Comparison of ENCODE assay signal across 1 cellular context in genomic region chr20:62913043-62913630, GRCh38.
TF ChIP-seq lines count a peak whose summit lies in the region.

No MANE protein-coding gene starts in this region.

TF ChIP-seq in HepG2, 621 proteins besides CTCF, POLR2A, EP300 and RAD21 (continued from another document and continues in another):
- TF ChIP-seq, protein P1, sequence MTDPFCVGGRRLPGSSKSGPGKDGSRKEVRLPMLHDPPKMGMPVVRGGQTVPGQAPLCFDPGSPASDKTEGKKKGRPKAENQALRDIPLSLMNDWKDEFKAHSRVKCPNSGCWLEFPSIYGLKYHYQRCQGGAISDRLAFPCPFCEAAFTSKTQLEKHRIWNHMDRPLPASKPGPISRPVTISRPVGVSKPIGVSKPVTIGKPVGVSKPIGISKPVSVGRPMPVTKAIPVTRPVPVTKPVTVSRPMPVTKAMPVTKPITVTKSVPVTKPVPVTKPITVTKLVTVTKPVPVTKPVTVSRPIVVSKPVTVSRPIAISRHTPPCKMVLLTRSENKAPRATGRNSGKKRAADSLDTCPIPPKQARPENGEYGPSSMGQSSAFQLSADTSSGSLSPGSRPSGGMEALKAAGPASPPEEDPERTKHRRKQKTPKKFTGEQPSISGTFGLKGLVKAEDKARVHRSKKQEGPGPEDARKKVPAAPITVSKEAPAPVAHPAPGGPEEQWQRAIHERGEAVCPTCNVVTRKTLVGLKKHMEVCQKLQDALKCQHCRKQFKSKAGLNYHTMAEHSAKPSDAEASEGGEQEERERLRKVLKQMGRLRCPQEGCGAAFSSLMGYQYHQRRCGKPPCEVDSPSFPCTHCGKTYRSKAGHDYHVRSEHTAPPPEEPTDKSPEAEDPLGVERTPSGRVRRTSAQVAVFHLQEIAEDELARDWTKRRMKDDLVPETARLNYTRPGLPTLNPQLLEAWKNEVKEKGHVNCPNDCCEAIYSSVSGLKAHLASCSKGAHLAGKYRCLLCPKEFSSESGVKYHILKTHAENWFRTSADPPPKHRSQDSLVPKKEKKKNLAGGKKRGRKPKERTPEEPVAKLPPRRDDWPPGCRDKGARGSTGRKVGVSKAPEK (CRISPR knock-in tag; IDR thresholded peaks at IDR 0.05; ENCODE audit: borderline replicate concordance): no peak
- TF ChIP-seq ZNF704 (CRISPR knock-in tag; IDR thresholded peaks at IDR 0.05; ENCODE audit: borderline replicate concordance) (no peak), REL (CRISPR knock-in tag; conservative IDR thresholded peaks at IDR 0.05) (no peak), ZSCAN5A (CRISPR knock-in tag; IDR thresholded peaks at IDR 0.05; ENCODE audit: borderline replicate concordance) (no peak), GATA4 (IDR thresholded peaks at IDR 0.05; ENCODE audit: borderline replicate concordance, low read depth) (0 out of 2 replicates have a peak, but pooled peaks have one; percentile 33), TSC22D2 (CRISPR knock-in tag; IDR thresholded peaks at IDR 0.05; ENCODE audit: borderline replicate concordance) (no peak), ZNF564 (CRISPR knock-in tag; IDR thresholded peaks at IDR 0.05) (no peak), ARHGAP35 (CRISPR knock-in tag; IDR thresholded peaks at IDR 0.05; ENCODE audit: borderline replicate concordance) (no peak), HIVEP1 (CRISPR knock-in tag; IDR thresholded peaks at IDR 0.05) (0 out of 2 replicates have a peak, but pooled peaks have one; percentile 36), E2F1 (CRISPR knock-in tag; IDR thresholded peaks at IDR 0.05) (no peak), ZNF530 (CRISPR knock-in tag; IDR thresholded peaks at IDR 0.05; ENCODE audit: low read depth) (no peak), SOX5 (CRISPR knock-in tag; IDR thresholded peaks at IDR 0.05; ENCODE audit: borderline replicate concordance) (0 out of 2 replicates have a peak, but pooled peaks have one; percentile 24), SMARCC2 (IDR thresholded peaks at IDR 0.05) (no peak), ZBTB2 (CRISPR knock-in tag; IDR thresholded peaks at IDR 0.05; ENCODE audit: low read depth) (no peak), ZNF253 (CRISPR knock-in tag; IDR thresholded peaks at IDR 0.05; ENCODE audit: borderline replicate concordance) (no peak), CSRNP2 (CRISPR knock-in tag; conservative IDR thresholded peaks at IDR 0.05; ENCODE audit: low read depth) (no peak), GLI4 (CRISPR knock-in tag; IDR thresholded peaks at IDR 0.05; ENCODE audit: borderline replicate concordance) (no peak), ZNF512 (CRISPR knock-in tag; IDR thresholded peaks at IDR 0.05) (no peak), NR2F6 (IDR thresholded peaks at IDR 0.05) (peak; percentile 88), NR2F6 (CRISPR knock-in tag; IDR thresholded peaks at IDR 0.05) (peak; percentile 79), ZMYM2 (CRISPR knock-in tag; IDR thresholded peaks at IDR 0.05) (no peak), ZNF552 (CRISPR knock-in tag; IDR thresholded peaks at IDR 0.05; ENCODE audit: borderline replicate concordance) (no peak), ARID5B (CRISPR knock-in tag; IDR thresholded peaks at IDR 0.05) (peak; percentile 64), FOXP1 (IDR thresholded peaks at IDR 0.05) (no peak), FOXP1 (CRISPR knock-in tag; IDR thresholded peaks at IDR 0.05) (peak; percentile 22; the same call in 1 of the 2 replicates)
- TF ChIP-seq, protein P2, sequence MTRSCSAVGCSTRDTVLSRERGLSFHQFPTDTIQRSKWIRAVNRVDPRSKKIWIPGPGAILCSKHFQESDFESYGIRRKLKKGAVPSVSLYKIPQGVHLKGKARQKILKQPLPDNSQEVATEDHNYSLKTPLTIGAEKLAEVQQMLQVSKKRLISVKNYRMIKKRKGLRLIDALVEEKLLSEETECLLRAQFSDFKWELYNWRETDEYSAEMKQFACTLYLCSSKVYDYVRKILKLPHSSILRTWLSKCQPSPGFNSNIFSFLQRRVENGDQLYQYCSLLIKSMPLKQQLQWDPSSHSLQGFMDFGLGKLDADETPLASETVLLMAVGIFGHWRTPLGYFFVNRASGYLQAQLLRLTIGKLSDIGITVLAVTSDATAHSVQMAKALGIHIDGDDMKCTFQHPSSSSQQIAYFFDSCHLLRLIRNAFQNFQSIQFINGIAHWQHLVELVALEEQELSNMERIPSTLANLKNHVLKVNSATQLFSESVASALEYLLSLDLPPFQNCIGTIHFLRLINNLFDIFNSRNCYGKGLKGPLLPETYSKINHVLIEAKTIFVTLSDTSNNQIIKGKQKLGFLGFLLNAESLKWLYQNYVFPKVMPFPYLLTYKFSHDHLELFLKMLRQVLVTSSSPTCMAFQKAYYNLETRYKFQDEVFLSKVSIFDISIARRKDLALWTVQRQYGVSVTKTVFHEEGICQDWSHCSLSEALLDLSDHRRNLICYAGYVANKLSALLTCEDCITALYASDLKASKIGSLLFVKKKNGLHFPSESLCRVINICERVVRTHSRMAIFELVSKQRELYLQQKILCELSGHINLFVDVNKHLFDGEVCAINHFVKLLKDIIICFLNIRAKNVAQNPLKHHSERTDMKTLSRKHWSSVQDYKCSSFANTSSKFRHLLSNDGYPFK (CRISPR knock-in tag; IDR thresholded peaks at IDR 0.05; ENCODE audit: borderline replicate concordance): peak; percentile 32; the same call in 1 of the 2 replicates
- TF ChIP-seq, protein P3, sequence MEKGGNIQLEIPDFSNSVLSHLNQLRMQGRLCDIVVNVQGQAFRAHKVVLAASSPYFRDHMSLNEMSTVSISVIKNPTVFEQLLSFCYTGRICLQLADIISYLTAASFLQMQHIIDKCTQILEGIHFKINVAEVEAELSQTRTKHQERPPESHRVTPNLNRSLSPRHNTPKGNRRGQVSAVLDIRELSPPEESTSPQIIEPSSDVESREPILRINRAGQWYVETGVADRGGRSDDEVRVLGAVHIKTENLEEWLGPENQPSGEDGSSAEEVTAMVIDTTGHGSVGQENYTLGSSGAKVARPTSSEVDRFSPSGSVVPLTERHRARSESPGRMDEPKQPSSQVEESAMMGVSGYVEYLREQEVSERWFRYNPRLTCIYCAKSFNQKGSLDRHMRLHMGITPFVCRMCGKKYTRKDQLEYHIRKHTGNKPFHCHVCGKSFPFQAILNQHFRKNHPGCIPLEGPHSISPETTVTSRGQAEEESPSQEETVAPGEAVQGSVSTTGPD (CRISPR knock-in tag; IDR thresholded peaks at IDR 0.05): no peak
- TF ChIP-seq, protein P4, sequence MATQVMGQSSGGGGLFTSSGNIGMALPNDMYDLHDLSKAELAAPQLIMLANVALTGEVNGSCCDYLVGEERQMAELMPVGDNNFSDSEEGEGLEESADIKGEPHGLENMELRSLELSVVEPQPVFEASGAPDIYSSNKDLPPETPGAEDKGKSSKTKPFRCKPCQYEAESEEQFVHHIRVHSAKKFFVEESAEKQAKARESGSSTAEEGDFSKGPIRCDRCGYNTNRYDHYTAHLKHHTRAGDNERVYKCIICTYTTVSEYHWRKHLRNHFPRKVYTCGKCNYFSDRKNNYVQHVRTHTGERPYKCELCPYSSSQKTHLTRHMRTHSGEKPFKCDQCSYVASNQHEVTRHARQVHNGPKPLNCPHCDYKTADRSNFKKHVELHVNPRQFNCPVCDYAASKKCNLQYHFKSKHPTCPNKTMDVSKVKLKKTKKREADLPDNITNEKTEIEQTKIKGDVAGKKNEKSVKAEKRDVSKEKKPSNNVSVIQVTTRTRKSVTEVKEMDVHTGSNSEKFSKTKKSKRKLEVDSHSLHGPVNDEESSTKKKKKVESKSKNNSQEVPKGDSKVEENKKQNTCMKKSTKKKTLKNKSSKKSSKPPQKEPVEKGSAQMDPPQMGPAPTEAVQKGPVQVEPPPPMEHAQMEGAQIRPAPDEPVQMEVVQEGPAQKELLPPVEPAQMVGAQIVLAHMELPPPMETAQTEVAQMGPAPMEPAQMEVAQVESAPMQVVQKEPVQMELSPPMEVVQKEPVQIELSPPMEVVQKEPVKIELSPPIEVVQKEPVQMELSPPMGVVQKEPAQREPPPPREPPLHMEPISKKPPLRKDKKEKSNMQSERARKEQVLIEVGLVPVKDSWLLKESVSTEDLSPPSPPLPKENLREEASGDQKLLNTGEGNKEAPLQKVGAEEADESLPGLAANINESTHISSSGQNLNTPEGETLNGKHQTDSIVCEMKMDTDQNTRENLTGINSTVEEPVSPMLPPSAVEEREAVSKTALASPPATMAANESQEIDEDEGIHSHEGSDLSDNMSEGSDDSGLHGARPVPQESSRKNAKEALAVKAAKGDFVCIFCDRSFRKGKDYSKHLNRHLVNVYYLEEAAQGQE (IDR thresholded peaks at IDR 0.05; ENCODE audit: borderline replicate concordance in 1 of 2, low read depth in 1 of 2, low read length in 2 of 2): no peak
